Comparison of ENCODE assay signal across 24 cellular contexts in the genomic region with DNA sequence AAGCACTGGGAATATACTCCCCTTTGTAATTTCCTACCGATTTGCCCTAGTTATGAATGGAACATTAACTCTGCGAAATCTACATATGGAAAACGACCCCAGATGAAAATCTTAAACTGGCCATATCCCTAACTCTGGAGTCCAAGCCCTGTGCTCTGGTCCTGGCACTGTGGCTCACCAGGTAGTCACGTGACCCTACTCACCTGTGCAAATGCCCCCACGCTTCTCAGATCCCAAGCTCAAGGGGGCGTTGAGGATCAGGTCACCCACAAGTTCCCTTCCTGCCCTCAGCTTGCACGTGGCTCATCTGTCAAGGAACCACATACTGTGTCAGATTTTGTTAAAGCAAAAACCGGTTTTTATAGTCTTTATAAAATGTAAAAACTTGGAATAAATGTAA.
DNase-seq lines count a peak whose midpoint lies in the region; ATAC-seq, FAIRE-seq and TF ChIP-seq lines count a peak whose summit lies in the region.
"Had no signal": no experiment of that assay in that cellular context is flagged by ENCODE, and none has a peak within 500 bp of the region (broad histone marks: within the 10 kb centered on the region; RNA-seq: fewer than 3 reads in every experiment).

No MANE protein-coding gene starts in this region.

- ATAC-seq in IMR-90 (ENCODE audit: low read depth), result no peak
- peak; percentile 65; the same call in 1 of the 2 replicates for ATAC-seq in WTC11
- ATAC-seq in pancreas, result peak; percentile 12 to 48 (median 38)
- ATAC-seq in HG03097 (IDR thresholded peaks at IDR 0.05; ENCODE audit: low FRiP score, unreplicated experiment), result no peak
- ATAC-seq in left cardiac atrium, result no peak

- DNase-seq in DMS53 (lab: John Stamatoyannopoulos, UW), result peak; percentile 48
- DNase-seq in DMS53 treated with DMSO at 0.1 percent for 48 hours (lab: John Stamatoyannopoulos, UW; ENCODE audit: unreplicated experiment), result no peak
- DNase-seq in IMR-90, result no peak
- DNase-seq in WTC11 (ENCODE audit: low spot score), result peak; percentile 19
- DNase-seq in pancreas, result no peak
- no peak for DNase-seq in endodermal cell
- DNase-seq in left cardiac atrium, result no peak
- DNase-seq: 8988T; CD4-positive, CD25-positive, alpha-beta regulatory T cell; EL; MV-4-11; NCI-H1417 treated with DMSO at 0.1 percent for 48 hours; NCI-H187 treated with DMSO at 0.1 percent for 48 hours; NCI-H2171; NCI-H446; OCI-M1; Right ventricle myocardium superior; SW 1271; T-helper 2 cell had no signal

- H3K36me3 Mint-ChIP-seq in WTC11, result no peaks in the 10 kb centered on the region
- no peaks in the 10 kb centered on the region for H3K36me3 Mint-ChIP-seq in endodermal cell (ENCODE audit: low read depth)
- H3K36me3 Mint-ChIP-seq: CD4-positive, CD25-positive, alpha-beta regulatory T cell had no signal

- H3K27ac Mint-ChIP-seq in WTC11 (no peak overlapping the region), endodermal cell (no peak overlapping the region)
- H3K27ac Mint-ChIP-seq: CD4-positive, CD25-positive, alpha-beta regulatory T cell; IgD-negative memory B cell had no signal

- TF ChIP-seq POLR2A in IMR-90 (IDR thresholded peaks at IDR 0.05; ENCODE audit: low read depth, low read length), result no peak

- intact Hi-C loops in IMR-90 (cut with micrococcal nuclease) (no loop called here), pancreas (cut with DNase I) (no loop called here), left cardiac atrium (cut with DNase I) (no loop called here)

- dilution Hi-C loops in IMR-90 (cut with HindIII; ENCODE audit: low sequenced_read_pairs, unreplicated experiment), result no loop called here

- H2BK20ac ChIP-seq in IMR-90 (ENCODE audit: low read depth, low read length), result no peak overlapping the region

- H3K4me3 ChIP-seq in IMR-90 (ENCODE audit: insufficient read depth, low read depth, low read length), result no peak overlapping the region
- no peak overlapping the region for H3K4me3 ChIP-seq in pancreas
- no peak overlapping the region for H3K4me3 ChIP-seq in endodermal cell (ENCODE audit: low read length)

- no peaks in the 10 kb centered on the region for H3K9me1 ChIP-seq in IMR-90 (ENCODE audit: insufficient read depth, low read length)

- H2BK5ac ChIP-seq in IMR-90 (ENCODE audit: low read depth, low read length, poor library complexity, severe bottlenecking), result no peak overlapping the region

- H3K36me3 ChIP-seq in IMR-90 (ENCODE audit: control insufficient read depth, insufficient read depth, low read length) (no peaks in the 10 kb centered on the region), pancreas (no peaks in the 10 kb centered on the region), endodermal cell (ENCODE audit: control insufficient read depth, insufficient read depth, low read length) (no peaks in the 10 kb centered on the region)

- BruUV-seq in IMR-90 (replicated peaks; lab: Mats Ljungman, UMichigan), result no TSS peak

- no peak overlapping the region for H3K56ac ChIP-seq in IMR-90 (ENCODE audit: extremely low read depth, insufficient read depth, low read length)

- no peak overlapping the region for H4K91ac ChIP-seq in IMR-90 (ENCODE audit: insufficient read depth, low read depth, low read length)

- H3K27me3 Mint-ChIP-seq in WTC11 (ENCODE audit: low read depth), result peaks cover 9% of the 10 kb centered on the region
- H3K27me3 Mint-ChIP-seq in endodermal cell (ENCODE audit: insufficient read depth), result no peaks in the 10 kb centered on the region
- H3K27me3 Mint-ChIP-seq: CD4-positive, CD25-positive, alpha-beta regulatory T cell had no signal

- no peaks in the 10 kb centered on the region for H3K79me1 ChIP-seq in IMR-90 (ENCODE audit: low read depth in 1 of 2, low read length in 2 of 2)

- no peaks in the 10 kb centered on the region for H4K20me1 ChIP-seq in IMR-90 (ENCODE audit: insufficient read depth, low read length)

- no peak for FAIRE-seq in pancreas (lab: Jason Lieb, UNC)
- FAIRE-seq: GM12891, H54 had no signal

- H4K8ac ChIP-seq in IMR-90 (ENCODE audit: low read depth in 2 of 2, low read length in 2 of 2), result no peak overlapping the region

- H3K9me3 Mint-ChIP-seq in WTC11 (0 out of 2 replicates have a peak, but pooled peaks cover 7% of the 10 kb centered on the region), endodermal cell (no peaks in the 10 kb centered on the region)

- H3K27ac ChIP-seq in IMR-90 (ENCODE audit: insufficient read depth, low read length) (no peak overlapping the region), pancreas (peak overlapping the region in 1 of 4 donors; percentile 29), endodermal cell (ENCODE audit: low read depth, low read length) (no peak overlapping the region)
- H3K27ac ChIP-seq: HL-60 had no signal

- H3K23ac ChIP-seq in IMR-90 (ENCODE audit: low read depth, low read length), result no peak overlapping the region

- POLR2A ChIA-PET in IMR-90 (lab: Charles Lee; ENCODE audit: unreplicated experiment), result no interaction called here
- POLR2A ChIA-PET in WTC11 (lab: Charles Lee), result no interaction called here

- no peak overlapping the region for H2BK15ac ChIP-seq in IMR-90 (ENCODE audit: low read depth, low read length)

- H2AK9ac ChIP-seq in IMR-90 (replicated peaks; ENCODE audit: low read depth, low read length, poor library complexity), result no peak overlapping the region

- H3K4ac ChIP-seq in IMR-90 (ENCODE audit: low read depth, low read length), result no peak overlapping the region

- H4K5ac ChIP-seq in IMR-90 (ENCODE audit: low read depth, low read length), result no peak overlapping the region

- H3K9ac ChIP-seq in IMR-90 (ENCODE audit: low read depth, low read length) (no peak overlapping the region), endodermal cell (ENCODE audit: extremely low read depth, low read length, poor library complexity, severe bottlenecking) (no peak overlapping the region)

- H2AK5ac ChIP-seq in IMR-90 (ENCODE audit: low read depth, low read length), result no peak overlapping the region

- no peak overlapping the region for H3K4me2 ChIP-seq in IMR-90 (ENCODE audit: low read depth, low read length)

- H3K4me3 Mint-ChIP-seq in WTC11, result no peak overlapping the region
- no peak overlapping the region for H3K4me3 Mint-ChIP-seq in endodermal cell
- H3K4me3 Mint-ChIP-seq: CD4-positive, CD25-positive, alpha-beta regulatory T cell; IgD-negative memory B cell had no signal

- CTCF ChIA-PET in IMR-90 (lab: Yijun Ruan, JAX), result no interaction called here
- CTCF ChIA-PET in WTC11 (lab: Charles Lee), result interaction anchor here (1.0 kb wide), 2 partner anchors 37 to 102 kb away, joined by 3 read pairs; no protein-coding TSS in a partner anchor

- no peak for TF ChIP-seq RAD21 in IMR-90 (IDR thresholded peaks at IDR 0.05; ENCODE audit: low read length)

- no peak overlapping the region for H2AFZ ChIP-seq in IMR-90 (replicated peaks; ENCODE audit: low read length, poor library complexity)

- H3K4me1 Mint-ChIP-seq in WTC11, result peaks cover 21% of the 10 kb centered on the region
- H3K4me1 Mint-ChIP-seq in endodermal cell, result peaks cover 12% of the 10 kb centered on the region

- in situ Hi-C loops in IMR-90 (cut with MboI; ENCODE audit: low sequenced_read_pairs), result no loop called here

- WGBS in IMR-90 (ENCODE audit: extremely low coverage in 2 of 2, insufficient read length in 1 of 2), 2 experiments, result no CpG with 5 or more reads among the region's 8 CpGs
- 44 to 62% methylated on average over 8 of the region's 8 CpGs for WGBS in pancreas, 2 donors
- WGBS in endodermal cell (ENCODE audit: insufficient coverage in 1 of 2, insufficient read length in 1 of 2), 2 experiments, result 87 to 90% methylated on average over 4 to 8 of the region's 8 CpGs

- no peak overlapping the region for H3K14ac ChIP-seq in IMR-90 (replicated peaks; ENCODE audit: low read depth, low read length)

- H3K27me3 ChIP-seq in IMR-90 (ENCODE audit: control insufficient read depth, insufficient read depth, low read length) (no peaks in the 10 kb centered on the region), pancreas (no peaks in the 10 kb centered on the region), endodermal cell (ENCODE audit: control insufficient read depth, insufficient read depth, low read length, poor library complexity, severe bottlenecking) (no peaks in the 10 kb centered on the region)

- no peaks in the 10 kb centered on the region for H3K4me1 ChIP-seq in IMR-90 (ENCODE audit: control insufficient read depth, insufficient read depth, low read length)
- peaks cover 0 to 10% (median 0%) of the 10 kb centered on the region in 3 donors for H3K4me1 ChIP-seq in pancreas
- no peaks in the 10 kb centered on the region for H3K4me1 ChIP-seq in endodermal cell (ENCODE audit: control insufficient read depth, insufficient read depth, low read length)

- H3K9me3 ChIP-seq in IMR-90 (ENCODE audit: control insufficient read depth, insufficient read depth, low read length) (no peaks in the 10 kb centered on the region), pancreas (no peaks in the 10 kb centered on the region), endodermal cell (ENCODE audit: control insufficient read depth, low read length) (no peaks in the 10 kb centered on the region)

- H2BK120ac ChIP-seq in IMR-90 (ENCODE audit: low read depth, low read length), result no peak overlapping the region

- no peak overlapping the region for H3K18ac ChIP-seq in IMR-90 (ENCODE audit: low read depth, low read length)

- TF ChIP-seq CTCF in IMR-90 (conservative IDR thresholded peaks at IDR 0.05; ENCODE audit: low read depth, low read length) (no peak), WTC11 (IDR thresholded peaks at IDR 0.05) (no peak), pancreas (IDR thresholded peaks at IDR 0.05) (no peak), endodermal cell (conservative IDR thresholded peaks at IDR 0.05) (no peak)

TF ChIP-seq in IMR-90, 13 proteins besides CTCF, POLR2A, EP300 and RAD21:
- TF ChIP-seq, protein P1, sequence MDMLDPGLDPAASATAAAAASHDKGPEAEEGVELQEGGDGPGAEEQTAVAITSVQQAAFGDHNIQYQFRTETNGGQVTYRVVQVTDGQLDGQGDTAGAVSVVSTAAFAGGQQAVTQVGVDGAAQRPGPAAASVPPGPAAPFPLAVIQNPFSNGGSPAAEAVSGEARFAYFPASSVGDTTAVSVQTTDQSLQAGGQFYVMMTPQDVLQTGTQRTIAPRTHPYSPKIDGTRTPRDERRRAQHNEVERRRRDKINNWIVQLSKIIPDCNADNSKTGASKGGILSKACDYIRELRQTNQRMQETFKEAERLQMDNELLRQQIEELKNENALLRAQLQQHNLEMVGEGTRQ (IDR thresholded peaks at IDR 0.05; ENCODE audit: low read depth, low read length), result peak; percentile 2; the same call in 1 of the 2 replicates
- TF ChIP-seq CHD1 (IDR thresholded peaks at IDR 0.05; ENCODE audit: low read depth, low read length), result no peak

TF ChIP-seq in WTC11, 78 proteins besides CTCF, POLR2A, EP300 and RAD21 (continues in another document):
- TF ChIP-seq ESRRA (CRISPR knock-in tag; IDR thresholded peaks at IDR 0.05; ENCODE audit: borderline replicate concordance) (no peak), CBFB (CRISPR knock-in tag; IDR thresholded peaks at IDR 0.05; ENCODE audit: low read depth) (no peak), CREM (CRISPR knock-in tag; IDR thresholded peaks at IDR 0.05) (no peak), ETV6 (CRISPR knock-in tag; IDR thresholded peaks at IDR 0.05) (no peak)

Comparison
In these comparisons a context has a peak if more than half of its experiments do, and no peak if none do; other contexts are left out.
1. DNase-seq: peak in DMS53 (single experiment) and WTC11 (single experiment); none in DMS53 treated with DMSO at 0.1 percent for 48 hours (single experiment), IMR-90 (single experiment), pancreas (0 of 6), endodermal cell (single experiment) and left cardiac atrium (single experiment).
2. ATAC-seq: peak in WTC11 (single experiment) and pancreas (4 of 4); none in IMR-90 (single experiment), HG03097 (single experiment) and left cardiac atrium (0 of 2).